ENCODE assay signal across 19 cellular contexts in genomic region chr16:49590166-49590871, GRCh38.
"Had no signal": no experiment of that assay in that cellular context is flagged by ENCODE, and none has a peak within 500 bp of the region (broad histone marks: within the 10 kb centered on the region; RNA-seq: fewer than 3 reads in every experiment).

No MANE protein-coding gene starts in this region.

- ATAC-seq: body of pancreas; left colon; pancreas; stimulated activated effector memory CD8-positive, alpha-beta T cell treated with anti-CD3 and anti-CD28 coated beads, Interleukin-12 subunit alpha, Interleukin-12 subunit beta, amount 100 ng/mL, for 72 hours; T-cell had no signal

- H3K4me1 ChIP-seq: body of pancreas, pancreas had no signal

- H3K4me3 ChIP-seq: body of pancreas, esophagus muscularis mucosa, pancreas, SK-N-MC, transverse colon had no signal

- H3K36me3 Mint-ChIP-seq: immature natural killer cell; memory B cell; stimulated activated effector memory CD8-positive, alpha-beta T cell treated with anti-CD3 and anti-CD28 coated beads, Interleukin-12 subunit alpha, Interleukin-12 subunit beta, amount 100 ng/mL, for 72 hours; T-cell had no signal

- H3K4me3 Mint-ChIP-seq: immature natural killer cell; memory B cell; nephron progenitor cell; stimulated activated effector memory CD8-positive, alpha-beta T cell treated with anti-CD3 and anti-CD28 coated beads, Interleukin-12 subunit alpha, Interleukin-12 subunit beta, amount 100 ng/mL, for 72 hours; T-cell had no signal

- H3K36me3 ChIP-seq: esophagus muscularis mucosa, pancreas, transverse colon had no signal

- H3K27ac Mint-ChIP-seq: activated T-helper 2 cell treated with anti-CD3 and anti-CD28 coated beads, Interferon-gamma antibody, Interleukin-2, Interleukin-4, amounts not matched to agents 10 μg/mL and 5 μg/mL and 100 μg/mL, durations not matched to agents 14 hours and 24 hours and 36 hours; immature natural killer cell; memory B cell; nephron progenitor cell; stimulated activated effector memory CD8-positive, alpha-beta T cell treated with anti-CD3 and anti-CD28 coated beads, Interleukin-12 subunit alpha, Interleukin-12 subunit beta, amount 100 ng/mL, for 72 hours; T-cell had no signal

- H3K9me3 Mint-ChIP-seq: activated T-helper 2 cell treated with anti-CD3 and anti-CD28 coated beads, Interferon-gamma antibody, Interleukin-2, Interleukin-4, amounts not matched to agents 10 μg/mL and 5 μg/mL and 100 μg/mL, durations not matched to agents 14 hours and 24 hours and 36 hours; immature natural killer cell; stimulated activated effector memory CD8-positive, alpha-beta T cell treated with anti-CD3 and anti-CD28 coated beads, Interleukin-12 subunit alpha, Interleukin-12 subunit beta, amount 100 ng/mL, for 72 hours; T-cell had no signal

- H3K27me3 ChIP-seq: body of pancreas, esophagus muscularis mucosa, pancreas, transverse colon had no signal

- H3K9me3 ChIP-seq: body of pancreas, esophagus muscularis mucosa, pancreas, transverse colon had no signal

- H3K27ac ChIP-seq: body of pancreas, esophagus muscularis mucosa, pancreas, SK-N-MC, transverse colon had no signal

- DNase-seq: activated CD4-positive, alpha-beta T cell treated with anti-CD3 and anti-CD28 coated beads for 4 hours; activated naive CD4-positive, alpha-beta T cell treated with anti-CD3 and anti-CD28 coated beads, Interleukin-2, amount 50 U/mL, for 16 hours; activated T-cell treated with anti-CD3 and anti-CD28 coated beads for 4 hours; cerebellar nuclear complex; hypothalamus; immature natural killer cell; left colon; nephron progenitor cell; pancreas; small intestine; T-cell; T1000; transverse colon had no signal

- H3K4me1 Mint-ChIP-seq: immature natural killer cell; memory B cell; stimulated activated effector memory CD8-positive, alpha-beta T cell treated with anti-CD3 and anti-CD28 coated beads, Interleukin-12 subunit alpha, Interleukin-12 subunit beta, amount 100 ng/mL, for 72 hours had no signal
